8 cellular contexts compared by ENCODE assay signal in the genomic region with DNA sequence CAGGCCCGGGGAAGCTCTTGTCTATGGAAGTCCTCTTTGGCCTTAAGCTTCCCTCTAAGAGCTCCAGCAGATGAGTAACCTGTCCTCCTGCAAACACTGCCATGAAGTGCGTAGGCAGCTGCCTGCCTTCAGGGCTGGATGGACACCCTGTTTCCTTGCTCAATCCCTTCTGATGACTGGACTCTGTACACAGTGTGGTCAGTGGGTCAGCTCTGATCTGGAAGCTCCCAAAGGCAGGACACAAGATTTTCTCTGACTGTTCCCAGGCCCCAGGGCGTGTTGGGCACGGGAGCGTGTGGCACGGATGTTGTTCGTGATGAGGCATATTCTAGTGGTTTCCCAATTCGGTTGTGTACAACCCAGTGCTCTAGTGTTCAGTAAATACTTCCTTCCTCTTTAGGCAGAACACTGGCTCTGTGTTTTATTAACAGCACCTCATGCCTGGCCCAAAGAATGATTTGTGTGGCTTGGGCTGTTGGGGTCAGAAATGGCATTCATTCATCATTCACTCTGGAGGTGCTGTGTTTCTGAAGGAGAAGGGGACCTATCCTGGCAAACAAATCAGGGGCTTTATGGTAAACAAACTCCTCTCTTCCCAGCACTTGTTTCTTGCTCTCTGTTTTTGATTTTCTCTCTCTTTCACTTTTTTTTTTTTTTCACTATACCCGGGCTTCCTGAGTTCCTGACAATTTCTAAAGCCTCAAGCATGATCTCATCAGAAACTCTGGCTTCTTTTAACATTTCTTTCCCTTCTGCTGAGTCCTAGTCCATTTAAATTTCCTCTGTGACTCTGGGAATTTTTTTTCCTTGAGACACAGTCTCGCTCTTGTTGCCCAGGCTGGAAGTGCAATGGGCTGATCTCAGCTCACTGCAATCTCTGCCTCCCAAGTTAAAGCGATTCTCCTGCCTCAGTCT. TPM values are rescaled to one million over a fixed set of nuclear protein-coding genes. Genes with fewer than 3 reads are reported as not detected.
DNase-seq lines count a peak whose midpoint lies in the region; ATAC-seq and TF ChIP-seq lines count a peak whose summit lies in the region.

No MANE protein-coding gene starts in this region.

- TF ChIP-seq POLR2A in GM18505 (IDR thresholded peaks at IDR 0.05; ENCODE audit: borderline replicate concordance, extremely low read depth, insufficient read depth, insufficient read length): peak; percentile 49
- TF ChIP-seq POLR2A in spleen (IDR thresholded peaks at IDR 0.05): no peak

- H3K27me3 ChIP-seq in right atrium auricular region (no peaks in the 10 kb centered on the region), spleen (replicated peaks in 1 of 7) (no peaks in the 10 kb centered on the region)

- no peak overlapping the region for H3K4me3 ChIP-seq in right atrium auricular region
- peak overlapping the region in 3 of 8 donors; percentile 6 to 50 (median 13) for H3K4me3 ChIP-seq in spleen

- H3K4me1 ChIP-seq in right atrium auricular region: no peaks in the 10 kb centered on the region
- H3K4me1 ChIP-seq in spleen: peaks cover 15 to 55% (median 24%) of the 10 kb centered on the region in 6 donors

- intact Hi-C loops in spleen (cut with DNase I; ENCODE audit: low total_unique reads): no loop called here

- ATAC-seq in GM18505 (IDR thresholded peaks at IDR 0.05; ENCODE audit: unreplicated experiment): peak; percentile 50

- no peak for TF ChIP-seq CTCF in right atrium auricular region (IDR thresholded peaks at IDR 0.05)
- TF ChIP-seq CTCF in spleen (IDR thresholded peaks at IDR 0.05 in 8 of 11, conservative IDR thresholded peaks at IDR 0.05 in 3 of 11): peak in 1 of 11 experiments; percentile 16
- no peak for TF ChIP-seq CTCF in GM10248 (IDR thresholded peaks at IDR 0.05; ENCODE audit: control extremely low read depth, extremely low read depth, low read depth, missing control alignments)

- H3K36me3 ChIP-seq in right atrium auricular region (no peaks in the 10 kb centered on the region), spleen (no peaks in the 10 kb centered on the region)

- no peaks in the 10 kb centered on the region for H3K9me3 ChIP-seq in right atrium auricular region
- no peaks in the 10 kb centered on the region for H3K9me3 ChIP-seq in spleen

- DNase-seq in LHCN-M2 (ENCODE audit: low read depth) (peak; percentile 99), right atrium auricular region (ENCODE audit: low spot score) (peak; percentile 87), spleen (peak; percentile 91), NCI-H69 (lab: John Stamatoyannopoulos, UW) (no peak), GM10248 (ENCODE audit: extremely low spot score) (no peak), iPS-NIHi7 (ENCODE audit: extremely low spot score) (no peak)
- peak; percentile 38 for DNase-seq in activated naive CD4-positive, alpha-beta T cell treated with anti-CD3 and anti-CD28 coated beads, Interleukin-2, amount 50 U/mL, for 16 hours

- H3K27ac ChIP-seq in right atrium auricular region: peak overlapping the region; percentile 51 to 71
- peak overlapping the region; percentile 51 to 94 (median 87) for H3K27ac ChIP-seq in spleen

- 23 to 29% (median 25%) methylated on average over 11 of the region's 11 CpGs for WGBS in spleen, 5 donors

- CTCF ChIA-PET in GM10248 (lab: Yijun Ruan, JAX): interaction anchor here (1.3 to 12.9 kb wide), 3 partner anchors 7 to 27 kb away, joined by 4 to 117 read pairs (median 5); partner anchors contain the start of gene UBALD2

- POLR2A ChIA-PET in GM10248 (lab: Yijun Ruan, JAX): interaction anchor here (1.0 to 1.7 kb wide), 2 partner anchors 11 to 20 kb away, joined by 3 to 6 read pairs; no protein-coding TSS in a partner anchor

RNA-seq across cellular contexts. Expression of gene RNF157, which starts 12.0 kb away (rescaled TPM):
- total RNA-seq in LHCN-M2 (2014; rRNA removed): 2.8 and 3.0 TPM in 2 replicates
- 2.3 TPM for polyA plus RNA-seq in LHCN-M2 (2012)
- 10 to 100 TPM in 1 of 2 donors, 1 to 10 TPM in 1; 9.5 to 13.0 TPM for total RNA-seq in right atrium auricular region
- 10 to 100 TPM in 3 of 7 donors, 1 to 10 TPM in 4; 6.8 to 13.0 (median 8.6) TPM for total RNA-seq in spleen
- polyA plus RNA-seq in spleen: 1 to 10 TPM in 2 of 3 donors, under 1 TPM in 1; 0.89 to 2.0 (median 1.1) TPM

RNA-seq across cellular contexts. Expression of gene UBALD2, which starts 12.9 kb away (rescaled TPM):
- total RNA-seq in LHCN-M2 (2014; rRNA removed): 8.7 and 9.0 TPM in 2 replicates
- 23.9 TPM for polyA plus RNA-seq in LHCN-M2 (2012)
- 1 to 10 TPM; 8.4 to 9.7 TPM for total RNA-seq in right atrium auricular region
- total RNA-seq in spleen: 10 to 100 TPM; 28.9 to 91.3 (median 63.8) TPM
- 10 to 100 TPM; 42.5 to 54.7 (median 43.8) TPM for polyA plus RNA-seq in spleen

RNA-seq across cellular contexts. Expression of gene QRICH2, which starts 55.8 kb away (rescaled TPM):
- total RNA-seq in LHCN-M2 (2014; rRNA removed): 1.4 and 2.6 TPM in 2 replicates
- polyA plus RNA-seq in LHCN-M2 (2012): 0.57 TPM
- total RNA-seq in right atrium auricular region: 1 to 10 TPM; 1.1 to 1.2 TPM
- total RNA-seq in spleen: 1 to 10 TPM; 1.3 to 3.1 (median 2.7) TPM
- polyA plus RNA-seq in spleen: 1 to 10 TPM; 2.4 to 2.7 (median 2.5) TPM

Comparison
In these comparisons a context has a peak if more than half of its experiments do, and no peak if none do; other contexts are left out.
1. DNase-seq: peak in LHCN-M2 (single experiment), activated naive CD4-positive, alpha-beta T cell treated with anti-CD3 and anti-CD28 coated beads, Interleukin-2, amount 50 U/mL, for 16 hours (single experiment), right atrium auricular region (single experiment) and spleen (single experiment); none in NCI-H69 (single experiment), GM10248 (single experiment) and iPS-NIHi7 (single experiment).